In genomic region chr12:82058197-82058596, GRCh38 we compare ENCODE assay signal across 18 cellular contexts.
"Had no signal": no experiment of that assay in that cellular context is flagged by ENCODE, and none has a peak within 500 bp of the region (broad histone marks: within the 10 kb centered on the region; RNA-seq: fewer than 3 reads in every experiment).

No MANE protein-coding gene starts in this region.

- FAIRE-seq: colon, islet of Langerhans, small intestine had no signal

- H3K9me3 Mint-ChIP-seq: mesothelial cell of epicardium, neural crest cell had no signal

- H3K27me3 ChIP-seq: heart left ventricle, tibial artery, upper lobe of right lung, vagina had no signal

- H3K4me1 ChIP-seq: heart left ventricle, tibial artery, upper lobe of right lung, vagina had no signal

- H3K27ac ChIP-seq: heart left ventricle, tibial artery, upper lobe of right lung, vagina had no signal

- ATAC-seq: natural killer cell; right cardiac atrium; stimulated activated effector memory CD8-positive, alpha-beta T cell treated with anti-CD3 and anti-CD28 coated beads, Interleukin-12 subunit alpha, Interleukin-12 subunit beta, amount 100 ng/mL, for 72 hours; stimulated activated naive CD8-positive, alpha-beta T cell treated with anti-CD3 and anti-CD28 coated beads, Interleukin-15, Interleukin-2, amounts not matched to agents 100 U/mL and 50 U/mL, for 24 hours; upper lobe of right lung had no signal

- H3K36me3 Mint-ChIP-seq: mesothelial cell of epicardium; natural killer cell; stimulated activated effector memory CD8-positive, alpha-beta T cell treated with anti-CD3 and anti-CD28 coated beads, Interleukin-12 subunit alpha, Interleukin-12 subunit beta, amount 100 ng/mL, for 72 hours had no signal

- H3K27ac Mint-ChIP-seq: mesothelial cell of epicardium; natural killer cell; stimulated activated effector memory CD8-positive, alpha-beta T cell treated with anti-CD3 and anti-CD28 coated beads, Interleukin-12 subunit alpha, Interleukin-12 subunit beta, amount 100 ng/mL, for 72 hours had no signal

- DNase-seq: dermis blood vessel endothelial cell; erythroblast; foreskin melanocyte; heart left ventricle; natural killer cell; right cardiac atrium; small intestine; stimulated activated CD4-positive, alpha-beta T cell treated with anti-CD3 and anti-CD28 coated beads, Interleukin-4, amount 100 ng/mL, for 1 hour; stimulated activated CD8-positive, alpha-beta memory T cell treated with anti-CD3 and anti-CD28 coated beads, Interleukin-4, amount 100 ng/mL, for 48 hours; stimulated activated naive CD8-positive, alpha-beta T cell treated with anti-CD3 and anti-CD28 coated beads, Interleukin-15, Interleukin-2, amounts not matched to agents 100 U/mL and 50 U/mL, for 24 hours; tibial artery; upper lobe of right lung had no signal

- H3K4me3 ChIP-seq: heart left ventricle, tibial artery, upper lobe of right lung, vagina had no signal

- H3K4me3 Mint-ChIP-seq: mesothelial cell of epicardium; natural killer cell; neural crest cell; stimulated activated effector memory CD8-positive, alpha-beta T cell treated with anti-CD3 and anti-CD28 coated beads, Interleukin-12 subunit alpha, Interleukin-12 subunit beta, amount 100 ng/mL, for 72 hours had no signal

- H3K9me3 ChIP-seq: heart left ventricle, tibial artery, upper lobe of right lung, vagina had no signal

- H3K36me3 ChIP-seq: heart left ventricle, tibial artery, upper lobe of right lung, vagina had no signal

- H3K4me1 Mint-ChIP-seq: natural killer cell; neural crest cell; stimulated activated effector memory CD8-positive, alpha-beta T cell treated with anti-CD3 and anti-CD28 coated beads, Interleukin-12 subunit alpha, Interleukin-12 subunit beta, amount 100 ng/mL, for 72 hours had no signal
